Comparison of ENCODE assay signal across 13 cellular contexts in the genomic region with DNA sequence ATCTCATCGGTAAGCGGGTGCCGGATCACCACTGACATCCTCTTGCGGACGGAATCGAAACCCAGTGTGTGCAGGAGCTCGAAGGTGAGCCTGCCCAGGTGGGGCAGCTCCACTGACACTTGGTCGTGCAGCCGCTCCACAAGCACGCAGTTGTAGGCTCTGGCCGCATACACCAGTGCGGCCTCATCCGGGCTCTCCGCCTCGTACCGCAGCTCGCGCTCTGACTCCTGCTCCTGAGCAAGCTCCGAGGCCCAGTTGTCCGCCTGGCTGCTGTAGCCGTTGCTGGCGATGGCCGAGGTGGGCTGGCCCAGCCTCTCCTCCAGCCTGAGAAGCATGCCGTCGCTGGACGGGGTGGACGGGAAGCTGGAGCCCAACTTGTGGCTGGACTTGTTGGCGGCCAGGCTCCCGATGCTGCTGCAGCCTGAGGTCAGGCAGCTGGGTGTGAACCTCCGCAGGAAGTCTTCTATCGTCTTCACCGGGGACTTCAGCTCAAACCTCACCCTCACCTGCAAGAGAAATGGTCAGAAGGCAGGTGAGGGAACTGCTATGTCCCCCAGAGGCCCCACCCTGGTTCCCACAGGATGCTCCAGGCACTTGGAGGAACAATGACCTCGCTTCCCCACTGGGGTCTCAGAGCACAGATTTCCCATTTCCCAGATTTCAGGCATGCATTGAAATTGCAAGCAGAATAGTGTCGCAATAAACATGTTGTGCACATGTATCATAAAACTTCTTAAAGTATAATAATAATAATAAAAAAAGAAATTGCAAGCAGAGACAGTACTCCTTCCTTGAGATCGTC.
DNase-seq lines count a peak whose midpoint lies in the region; ATAC-seq, FAIRE-seq and TF ChIP-seq lines count a peak whose summit lies in the region.
"Had no signal": no experiment of that assay in that cellular context is flagged by ENCODE, and none has a peak within 500 bp of the region (broad histone marks: within the 10 kb centered on the region; RNA-seq: fewer than 3 reads in every experiment).

No MANE protein-coding gene starts in this region.

- no peak overlapping the region for H2AK5ac ChIP-seq in H1 (ENCODE audit: low read depth, low read length)
- H2AK5ac ChIP-seq in neuronal stem cell (ENCODE audit: low read depth, low read length): no peak overlapping the region

- no peak for FAIRE-seq in H1 (lab: Jason Lieb, UNC)
- FAIRE-seq: H54 had no signal

- no peak overlapping the region for H3K56ac ChIP-seq in H1 (replicated peaks; ENCODE audit: insufficient read length, low read depth, low read length)

- H3K27ac ChIP-seq in heart left ventricle (no peak overlapping the region), H1 (ENCODE audit: low read depth, low read length) (no peak overlapping the region), neuronal stem cell (replicated peaks; ENCODE audit: low read length) (no peak overlapping the region)
- H3K27ac ChIP-seq: BLaER1 treated with 17β-estradiol and CSF1 and Interleukin-3, amounts not matched to agents 10 nM and 100 nM had no signal

- H3K14ac ChIP-seq in H1 (ENCODE audit: insufficient read length): no peak overlapping the region
- H3K14ac ChIP-seq in neuronal stem cell (ENCODE audit: low read length): no peak overlapping the region

- no peak overlapping the region for H2AFZ ChIP-seq in H1 (ENCODE audit: low read length)
- H2AFZ ChIP-seq in neuronal stem cell (ENCODE audit: low read length): no peak overlapping the region

- no peaks in the 10 kb centered on the region for H3K79me2 ChIP-seq in H1 (ENCODE audit: control insufficient read depth in 1 of 2, insufficient read depth in 2 of 2, low read length in 2 of 2)

- H2BK120ac ChIP-seq in H1 (replicated peaks; ENCODE audit: low read depth, low read length) (no peak overlapping the region), neuronal stem cell (ENCODE audit: low read depth, low read length) (no peak overlapping the region)

- H3K18ac ChIP-seq in H1 (ENCODE audit: extremely low read depth, low read length) (no peak overlapping the region), neuronal stem cell (ENCODE audit: low read length) (peak overlapping the region; percentile 93)

- H3K4me3 ChIP-seq in heart left ventricle (no peak overlapping the region), H1 (ENCODE audit: extremely low read depth in 1 of 4, insufficient read depth in 2 of 4, low read depth in 3 of 4, low read length in 4 of 4) (no peak overlapping the region), neuronal stem cell (ENCODE audit: low read length in 2 of 2) (no peak overlapping the region)
- H3K4me3 ChIP-seq: BLaER1 treated with 17β-estradiol and CSF1 and Interleukin-3, amounts not matched to agents 10 nM and 100 nM had no signal

- intact Hi-C loops in cardiac septum (cut with DNase I): no loop called here
- intact Hi-C loops in heart left ventricle (cut with DNase I): loop anchor here in 1 of 10 donors (10.0 kb wide), 1 partner anchor 221 kb away; no protein-coding TSS in a partner anchor

- H2BK12ac ChIP-seq in H1 (ENCODE audit: low read depth, low read length) (no peak overlapping the region), neuronal stem cell (ENCODE audit: low read length) (no peak overlapping the region)

- H3K23ac ChIP-seq in H1 (ENCODE audit: insufficient read length) (no peak overlapping the region), neuronal stem cell (ENCODE audit: low read depth, low read length, poor library complexity) (peak overlapping the region; percentile 53)

- CTCF ChIA-PET in H1 (lab: Charles Lee; ENCODE audit: partially characterized antibody): interaction anchor here (0.6 to 1.9 kb wide), 7 partner anchors 9 to 207 kb away, joined by 3 to 9 read pairs (median 4); no protein-coding TSS in a partner anchor

- H3K27me3 ChIP-seq in heart left ventricle (no peaks in the 10 kb centered on the region), H1 (replicated peaks in 1 of 4; ENCODE audit: control insufficient read depth in 3 of 4, extremely low read depth in 1 of 4, insufficient read depth in 3 of 4, low read length in 3 of 4) (no peaks in the 10 kb centered on the region), neuronal stem cell (ENCODE audit: control insufficient read depth in 3 of 3, insufficient read depth in 3 of 3, low read depth in 1 of 3, low read length in 3 of 3) (no peaks in the 10 kb centered on the region)

- POLR2A ChIA-PET in H1 (lab: Charles Lee; ENCODE audit: partially characterized antibody): no interaction called here

- WGBS in heart left ventricle, 4 donors: 90 to 91% (median 91%) methylated on average over 19 to 35 of the region's 35 CpGs
- 95% methylated on average over 26 of the region's 35 CpGs; no CpG with 5 or more reads in 1 of the 2 experiments for WGBS in H1 (ENCODE audit: extremely low coverage in 1 of 2, insufficient coverage in 1 of 2, insufficient read length in 1 of 2, insufficient replicate concordance in 2 of 2, low coverage in 1 of 2, low lambda C conversion rate in 2 of 2, missing lambda C conversion rate in 1 of 2), 2 experiments
- no CpG with 5 or more reads among the region's 35 CpGs for WGBS in neuronal stem cell (ENCODE audit: extremely low coverage in 2 of 2, insufficient read length in 2 of 2, insufficient replicate concordance in 1 of 2), 2 donors

- TF ChIP-seq RAD21 in H1 (IDR thresholded peaks at IDR 0.05 in 1 of 2, conservative IDR thresholded peaks at IDR 0.05 in 1 of 2; ENCODE audit: low read depth in 2 of 2, low read length in 2 of 2): no peak

- H3K4me1 ChIP-seq in heart left ventricle (no peaks in the 10 kb centered on the region), H1 (replicated peaks in 1 of 4; ENCODE audit: control insufficient read depth in 3 of 4, insufficient read depth in 4 of 4, low read length in 3 of 4) (no peaks in the 10 kb centered on the region), neuronal stem cell (ENCODE audit: control insufficient read depth in 2 of 2, insufficient read depth in 1 of 2, low read depth in 1 of 2, low read length in 2 of 2) (peaks cover 0 to 9% of the 10 kb centered on the region in 2 donors)

- TF ChIP-seq POLR2A in heart left ventricle (IDR thresholded peaks at IDR 0.05) (no peak), H1 (IDR thresholded peaks at IDR 0.05; ENCODE audit: control extremely low read depth in 1 of 2, low read depth in 2 of 2, low read length in 2 of 2) (no peak)

- H3K4me2 ChIP-seq in H1 (ENCODE audit: insufficient read depth in 1 of 2, low read depth in 2 of 2, low read length in 2 of 2) (no peak overlapping the region), neuronal stem cell (ENCODE audit: insufficient read depth, low read length, poor library complexity, severe bottlenecking) (no peak overlapping the region)
- H3K4me2 ChIP-seq: BLaER1 treated with 17β-estradiol and CSF1 and Interleukin-3, amounts not matched to agents 10 nM and 100 nM had no signal

- TF ChIP-seq CTCF in heart left ventricle (IDR thresholded peaks at IDR 0.05): no peak
- TF ChIP-seq CTCF in H1 (IDR thresholded peaks at IDR 0.05; ENCODE audit: control extremely low read depth in 1 of 3, insufficient read depth in 1 of 3, low read depth in 1 of 3, low read length in 3 of 3): no peak
- no peak for TF ChIP-seq CTCF in GM10266 (IDR thresholded peaks at IDR 0.05; ENCODE audit: control insufficient read depth, insufficient read depth, low read depth, missing control alignments)

- no peaks in the 10 kb centered on the region for H3K23me2 ChIP-seq in H1 (ENCODE audit: low read depth, low read length)

- H2BK15ac ChIP-seq in H1 (ENCODE audit: low read length) (no peak overlapping the region), neuronal stem cell (ENCODE audit: low read length) (no peak overlapping the region)

- H3K9me3 ChIP-seq in heart left ventricle (no peaks in the 10 kb centered on the region), H1 (ENCODE audit: insufficient read depth in 2 of 2, low read depth in 1 of 2, low read length in 1 of 2) (no peaks in the 10 kb centered on the region), neuronal stem cell (replicated peaks in 1 of 2; ENCODE audit: control insufficient read depth in 2 of 2, insufficient read depth in 1 of 2, low read depth in 1 of 2, low read length in 2 of 2) (no peaks in the 10 kb centered on the region)
- H3K9me3 ChIP-seq: BLaER1 treated with 17β-estradiol and CSF1 and Interleukin-3, amounts not matched to agents 10 nM and 100 nM had no signal

- ATAC-seq in heart left ventricle: no peak

- H2BK5ac ChIP-seq in H1 (ENCODE audit: low read depth, low read length) (no peak overlapping the region), neuronal stem cell (ENCODE audit: low read length) (no peak overlapping the region)

- DNase-seq in cardiac septum (ENCODE audit: low spot score) (peak; percentile 72), heart left ventricle (no peak), H1 (ENCODE audit: low read depth in 1 of 2, low spot score in 2 of 2) (no peak), neuronal stem cell (ENCODE audit: low spot score) (no peak), GM10266 (ENCODE audit: extremely low spot score) (no peak), anterior cingulate cortex (lab: John Stamatoyannopoulos, UW) (no peak)
- DNase-seq in NK-92 treated with Interleukin-12 subunit alpha and Interleukin-12 subunit beta, amount 100 ng/mL, for 24 hours (lab: John Stamatoyannopoulos, UW): no peak
- DNase-seq: 8988T; CD4-positive, CD25-positive, alpha-beta regulatory T cell; DMS53; GF-D8 had no signal

- no peaks in the 10 kb centered on the region for H4K20me1 ChIP-seq in H1 (replicated peaks in 1 of 2; ENCODE audit: control insufficient read depth in 1 of 2, insufficient read depth in 2 of 2, low read length in 2 of 2)

- no peak overlapping the region for H4K91ac ChIP-seq in H1 (replicated peaks; ENCODE audit: insufficient read length, low read length)
- no peak overlapping the region for H4K91ac ChIP-seq in neuronal stem cell (ENCODE audit: low read depth, low read length, poor library complexity)

- no peak for TF ChIP-seq EP300 in H1 (IDR thresholded peaks at IDR 0.05; ENCODE audit: borderline replicate concordance in 1 of 2, low read depth in 2 of 2, low read length in 2 of 2)

- H3K9ac ChIP-seq in H1 (replicated peaks in 1 of 4; ENCODE audit: extremely low read depth in 1 of 4, low read depth in 3 of 4, low read length in 3 of 4): no peak overlapping the region
- no peak overlapping the region for H3K9ac ChIP-seq in neuronal stem cell (ENCODE audit: low read depth, low read length, poor library complexity)
- H3K9ac ChIP-seq: BLaER1 treated with 17β-estradiol and CSF1 and Interleukin-3, amounts not matched to agents 10 nM and 100 nM had no signal

- H3K36me3 ChIP-seq in heart left ventricle (no peaks in the 10 kb centered on the region), H1 (ENCODE audit: control insufficient read depth in 2 of 4, insufficient read depth in 4 of 4, low read length in 3 of 4) (no peaks in the 10 kb centered on the region), neuronal stem cell (replicated peaks in 1 of 2; ENCODE audit: control insufficient read depth in 2 of 2, insufficient read depth in 2 of 2, low read length in 2 of 2) (no peaks in the 10 kb centered on the region)

- H4K8ac ChIP-seq in H1 (ENCODE audit: extremely low read depth, insufficient read depth, low read length) (peak overlapping the region; percentile 11; the same call in 1 of the 2 replicates), neuronal stem cell (ENCODE audit: low read depth, low read length) (no peak overlapping the region)

- H4K5ac ChIP-seq in H1 (ENCODE audit: insufficient read length, low read depth, low read length): no peak overlapping the region

- H3K79me1 ChIP-seq in H1 (ENCODE audit: low read depth, low read length) (no peaks in the 10 kb centered on the region), neuronal stem cell (ENCODE audit: low read depth, low read length) (no peaks in the 10 kb centered on the region)

- H3K4ac ChIP-seq in H1 (replicated peaks; ENCODE audit: insufficient read length, low read depth, low read length) (no peak overlapping the region), neuronal stem cell (ENCODE audit: low read length) (no peak overlapping the region)

- H2BK20ac ChIP-seq in H1 (ENCODE audit: low read length): no peak overlapping the region
